In the genomic region with DNA sequence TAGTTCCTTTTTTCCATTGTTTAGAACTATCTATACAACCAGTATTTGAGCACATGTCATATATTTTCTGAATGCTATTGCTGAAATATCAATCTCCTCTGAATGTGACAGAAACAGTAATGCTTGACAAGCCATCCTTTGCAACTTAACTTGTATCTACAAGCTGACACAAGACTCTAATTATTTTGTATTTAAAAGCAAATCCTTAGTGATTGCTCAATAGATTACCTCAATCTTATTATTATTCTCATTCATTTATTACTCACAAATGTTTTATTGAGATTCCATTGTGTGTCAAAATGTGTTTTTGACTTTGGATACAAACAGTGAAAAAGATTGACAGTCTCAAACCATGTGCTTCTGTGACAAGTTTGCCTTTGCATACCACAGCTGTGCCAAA, we compare ENCODE assay signal across 25 cellular contexts.
"Had no signal": no experiment of that assay in that cellular context is flagged by ENCODE, and none has a peak within 500 bp of the region (broad histone marks: within the 10 kb centered on the region; RNA-seq: fewer than 3 reads in every experiment).

No MANE protein-coding gene starts in this region.

- H3K9me3 ChIP-seq: ascending aorta, breast epithelium, esophagus squamous epithelium had no signal

- ATAC-seq: activated naive CD4-positive, alpha-beta T cell treated with anti-CD3 and anti-CD28 coated beads, Interleukin-2, amount 50 U/mL, for 72 hours; activated T-cell treated with anti-CD3 and anti-CD28 coated beads, Interleukin-2, amount 50 U/mL, for 72 hours; WTC11 had no signal

- H3K4me3 ChIP-seq: ascending aorta, breast epithelium, coronary artery, dorsolateral prefrontal cortex, esophagus squamous epithelium had no signal

- DNase-seq: activated CD4-positive, alpha-beta memory T cell treated with anti-CD3 and anti-CD28 coated beads, Interleukin-2, amount 10 ng/mL, durations not matched to agents 7 days and 5 days; activated CD4-positive, alpha-beta T cell treated with anti-CD3 and anti-CD28 coated beads for 1 hour; activated CD4-positive, alpha-beta T cell treated with anti-CD3 and anti-CD28 coated beads for 4 hours; activated CD4-positive, alpha-beta T cell treated with anti-CD3 and anti-CD28 coated beads, Interleukin-2, amount 10 ng/mL, durations not matched to agents 7 days and 5 days; activated CD4-positive, alpha-beta T cell treated with anti-CD3 and anti-CD28 coated beads, Interleukin-2, amount 50 U/mL, for 4 hours; activated CD8-positive, alpha-beta memory T cell treated with anti-CD3 and anti-CD28 coated beads, Interleukin-2, amount 50 U/mL, for 48 hours; activated gamma-delta T cell; activated naive CD4-positive, alpha-beta T cell; activated naive CD4-positive, alpha-beta T cell treated with anti-CD3 and anti-CD28 coated beads, Interleukin-2, amount 10 ng/mL, durations not matched to agents 7 days and 5 days; activated naive CD8-positive, alpha-beta T cell treated with anti-CD3 and anti-CD28 coated beads, Interleukin-2, amount 10 ng/mL, durations not matched to agents 7 days and 5 days; activated T-cell treated with anti-CD3 and anti-CD28 coated beads for 4 hours; activated T-cell treated with anti-CD3 and anti-CD28 coated beads, Interleukin-2, amount 50 U/mL, for 24 hours; activated T-cell treated with anti-CD3 and anti-CD28 coated beads, Interleukin-2, amount 50 U/mL, for 72 hours; dorsolateral prefrontal cortex; effector memory CD4-positive, alpha-beta T cell; endodermal cell; esophagus squamous epithelium; head of caudate nucleus; T-helper 2 cell had no signal

- H3K36me3 ChIP-seq: ascending aorta, breast epithelium, esophagus squamous epithelium had no signal

- H3K27me3 ChIP-seq: ascending aorta, breast epithelium, dorsolateral prefrontal cortex, esophagus squamous epithelium had no signal

- H3K27ac ChIP-seq: ascending aorta, breast epithelium, coronary artery, dorsolateral prefrontal cortex, esophagus squamous epithelium, VCaP had no signal
